ENCODE assay signal across 23 cellular contexts in the genomic region with DNA sequence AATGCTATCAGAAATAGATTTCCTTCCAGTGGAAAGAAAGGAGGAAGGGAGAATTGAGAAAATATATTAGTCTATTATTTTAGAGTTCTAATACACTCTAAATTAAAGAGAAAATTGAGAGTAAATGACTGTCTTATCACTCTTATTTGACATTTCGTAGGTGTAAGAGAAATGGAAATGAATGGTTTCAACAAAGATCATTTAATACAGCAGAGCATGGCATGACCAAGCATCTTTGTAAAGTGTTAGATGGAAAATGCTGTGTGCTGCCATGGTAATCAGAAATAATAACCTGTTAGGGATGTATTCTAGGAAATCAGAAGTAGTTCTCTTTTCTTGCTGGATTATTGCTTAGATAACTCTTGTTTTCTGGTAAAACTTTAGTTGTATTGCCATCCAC.
"Had no signal": no experiment of that assay in that cellular context is flagged by ENCODE, and none has a peak within 500 bp of the region (broad histone marks: within the 10 kb centered on the region; RNA-seq: fewer than 3 reads in every experiment).

No MANE protein-coding gene starts in this region.

- DNase-seq: hypothalamus; immature natural killer cell; kidney; left colon; left lung; mesendoderm; naive B cell; natural killer cell; nephron progenitor cell; ovary; retina; right cardiac atrium; stimulated activated CD4-positive, alpha-beta T cell treated with anti-CD3 and anti-CD28 coated beads, Interleukin-12 subunit alpha, Interleukin-12 subunit beta, amount 100 ng/mL, for 4 hours; stimulated activated CD4-positive, alpha-beta T cell treated with anti-CD3 and anti-CD28 coated beads, Interleukin-15, amount 100 ng/mL, for 24 hours; stimulated activated CD4-positive, alpha-beta T cell treated with anti-CD3 and anti-CD28 coated beads, Interleukin-2, amount 100 ng/mL, for 24 hours; stimulated activated CD4-positive, alpha-beta T cell treated with anti-CD3 and anti-CD28 coated beads, Interleukin-4, amount 100 ng/mL, for 1 hour; stimulated activated naive B cell treated with anti-CD40 and anti-IgM and Interleukin-4, amounts not matched to agents 10 μg/mL and 1 μg/mL and 100 μg/mL, for 72 hours; stimulated activated naive CD8-positive, alpha-beta T cell treated with anti-CD3 and anti-CD28 coated beads, Interleukin-15, Interleukin-2, amounts not matched to agents 100 U/mL and 50 U/mL, for 24 hours; stomach; testis; thyroid gland; transverse colon; upper lobe of left lung had no signal
